ENCODE assay signal across 8 cellular contexts in genomic region chr12:2813573-2814185, GRCh38. TPM values are rescaled to one million over a fixed set of nuclear protein-coding genes. Genes with fewer than 3 reads are reported as not detected.
DNase-seq lines count a peak whose midpoint lies in the region; ATAC-seq lines count a peak whose summit lies in the region.

No MANE protein-coding gene starts in this region.

- in situ Hi-C loops in KBM-7 (cut with MboI; ENCODE audit: low pct_unique_long_range_greater_than_20kb, low sequenced_read_pairs) = no loop called here

- intact Hi-C loops in left ventricle myocardium superior (cut with micrococcal nuclease) = no loop called here

- ATAC-seq in GM18907 (IDR thresholded peaks at IDR 0.05; ENCODE audit: unreplicated experiment) = peak; percentile 43
- peak; percentile 52 for ATAC-seq in left ventricle myocardium superior
- no peak for ATAC-seq in HG02840 (IDR thresholded peaks at IDR 0.05; ENCODE audit: low FRiP score, unreplicated experiment)

- peak; percentile 63 for DNase-seq in Ammon's horn (ENCODE audit: low spot score)
- peak; percentile 72 for DNase-seq in KBM-7
- DNase-seq in RKO (ENCODE audit: low spot score) = peak; percentile 87
- peak; percentile 71 for DNase-seq in amniotic epithelial cell (ENCODE audit: low read depth)
- DNase-seq in left ventricle myocardium superior = no peak
- DNase-seq in renal cortical epithelial cell (ENCODE audit: low read depth) = peak; percentile 56

RNA-seq across cellular contexts. Expression of gene ITFG2, which starts 1.2 kb away (rescaled TPM):
- total RNA-seq in left ventricle myocardium superior (14.7 TPM), renal cortical epithelial cell (7.8 and 21.2 TPM in 2 replicates)

RNA-seq across cellular contexts. Expression of gene FKBP4, which starts 18.9 kb away (rescaled TPM):
- total RNA-seq in left ventricle myocardium superior (59.0 TPM), renal cortical epithelial cell (54.2 and 87.5 TPM in 2 replicates)

RNA-seq across cellular contexts. Expression of gene NRIP2, which starts 21.2 kb away (rescaled TPM):
- total RNA-seq in left ventricle myocardium superior (1.1 TPM), renal cortical epithelial cell (not detected in 2 replicates)

RNA-seq across cellular contexts. Expression of gene TEX52, which starts 43.2 kb away (rescaled TPM):
- total RNA-seq in left ventricle myocardium superior = not detected
- not detected in 2 replicates for total RNA-seq in renal cortical epithelial cell
